8 cellular contexts compared by ENCODE assay signal in the genomic region with DNA sequence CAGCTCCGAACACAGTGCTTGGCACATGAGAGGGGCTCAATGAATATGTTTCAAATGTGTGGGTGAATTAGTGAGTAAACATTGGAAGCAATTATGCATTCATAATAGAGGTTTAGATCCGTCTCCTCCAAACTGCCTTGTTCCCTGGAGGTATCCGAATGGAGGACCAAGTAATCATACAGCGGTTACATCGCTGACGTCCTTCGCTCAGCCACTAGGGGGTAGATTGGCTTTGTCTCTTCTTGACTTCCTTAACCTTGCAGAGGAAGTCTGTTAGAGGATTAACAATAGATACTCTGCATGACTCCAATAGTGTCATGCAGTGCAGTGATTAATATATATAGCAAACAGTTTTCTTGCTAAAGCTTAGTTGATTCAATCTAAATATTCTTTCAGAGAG.
DNase-seq lines count a peak whose midpoint lies in the region; ATAC-seq, FAIRE-seq and TF ChIP-seq lines count a peak whose summit lies in the region.

No MANE protein-coding gene starts in this region.

- no peak overlapping the region for H3K27ac ChIP-seq in esophagus muscularis mucosa (replicated peaks in 1 of 4)
- H3K27ac ChIP-seq in neural progenitor cell: no peak overlapping the region

- TF ChIP-seq POLR2A in esophagus muscularis mucosa (IDR thresholded peaks at IDR 0.05; ENCODE audit: low read depth) (no peak), GM12892 (IDR thresholded peaks at IDR 0.05; ENCODE audit: low read depth, low read length) (no peak)

- H3K9me3 ChIP-seq in esophagus muscularis mucosa: no peaks in the 10 kb centered on the region
- no peaks in the 10 kb centered on the region for H3K9me3 ChIP-seq in neural progenitor cell (ENCODE audit: low read depth)

- H3K4me3 Mint-ChIP-seq in neural progenitor cell: no peak overlapping the region

- no peak for ATAC-seq in HG03196 (IDR thresholded peaks at IDR 0.05; ENCODE audit: unreplicated experiment)

- no peak overlapping the region for H3K4me2 ChIP-seq in neural progenitor cell

- peaks cover 17% of the 10 kb centered on the region for H3K4me1 Mint-ChIP-seq in neural progenitor cell

- H3K4me3 ChIP-seq in esophagus muscularis mucosa: no peak overlapping the region
- H3K4me3 ChIP-seq in neural progenitor cell: no peak overlapping the region

- no peak overlapping the region for H3K27ac Mint-ChIP-seq in neural progenitor cell

- TF ChIP-seq CTCF in esophagus muscularis mucosa (IDR thresholded peaks at IDR 0.05) (peak; percentile 28 to 47 (median 39)), neural progenitor cell (IDR thresholded peaks at IDR 0.05) (peak; percentile 71)

- H3K27me3 Mint-ChIP-seq in neural progenitor cell (ENCODE audit: insufficient read depth, low read depth): no peaks in the 10 kb centered on the region

- H4K20me1 ChIP-seq in neural progenitor cell (ENCODE audit: low read depth): no peaks in the 10 kb centered on the region

- H3K79me2 ChIP-seq in neural progenitor cell (ENCODE audit: low read depth): no peaks in the 10 kb centered on the region

- no peaks in the 10 kb centered on the region for H3K9me3 Mint-ChIP-seq in neural progenitor cell

- H3K27me3 ChIP-seq in esophagus muscularis mucosa: no peaks in the 10 kb centered on the region
- no peaks in the 10 kb centered on the region for H3K27me3 ChIP-seq in neural progenitor cell

- H3K36me3 Mint-ChIP-seq in neural progenitor cell: peaks cover 10% of the 10 kb centered on the region

- intact Hi-C loops in esophagus muscularis mucosa (cut with DNase I): no loop called here

- peak; percentile 2 to 40 for DNase-seq in NCI-H526 (lab: John Stamatoyannopoulos, UW)
- DNase-seq in NCI-H526 treated with DMSO at 0.1 percent for 48 hours (lab: John Stamatoyannopoulos, UW): no peak
- DNase-seq in NCI-H510A treated with DMSO at 0.1 percent for 48 hours (lab: John Stamatoyannopoulos, UW): peak; percentile 26
- no peak for DNase-seq in esophagus muscularis mucosa (ENCODE audit: extremely low spot score)
- DNase-seq in neural progenitor cell (ENCODE audit: low spot score): peak; percentile 81
- no peak for DNase-seq in retina
- DNase-seq in GM12892 (ENCODE audit: insufficient read length): no peak

- H3K36me3 ChIP-seq in esophagus muscularis mucosa (peaks cover 0 to 23% (median 8%) of the 10 kb centered on the region in 4 donors), neural progenitor cell (no peaks in the 10 kb centered on the region)

- TF ChIP-seq EP300 in esophagus muscularis mucosa (IDR thresholded peaks at IDR 0.05): no peak

- no peak overlapping the region for H2AFZ ChIP-seq in neural progenitor cell (replicated peaks)

- H3K9ac ChIP-seq in neural progenitor cell: no peak overlapping the region

- FAIRE-seq in GM12892 (lab: Jason Lieb, UNC): no peak

- H3F3A ChIP-seq in neural progenitor cell (ENCODE audit: low read depth): no peaks in the 10 kb centered on the region

- H3K4me1 ChIP-seq in esophagus muscularis mucosa: no peaks in the 10 kb centered on the region
- H3K4me1 ChIP-seq in neural progenitor cell: peaks cover 18% of the 10 kb centered on the region

- 63% methylated on average over 7 of the region's 7 CpGs for WGBS in esophagus muscularis mucosa

Comparison
In these comparisons a context has a peak if more than half of its experiments do, and no peak if none do; other contexts are left out.
1. DNase-seq: peak in NCI-H526 (2 of 2), NCI-H510A treated with DMSO at 0.1 percent for 48 hours (single experiment) and neural progenitor cell (single experiment); none in NCI-H526 treated with DMSO at 0.1 percent for 48 hours (single experiment), esophagus muscularis mucosa (single experiment), retina (single experiment) and GM12892 (single experiment).